1 cellular context compared by ENCODE assay signal in genomic region chr14:99412122-99413061, GRCh38.
TF ChIP-seq lines count a peak whose summit lies in the region.

No MANE protein-coding gene starts in this region.

TF ChIP-seq in GM12878, 131 proteins besides CTCF, POLR2A, EP300 and RAD21 (continued from another document):
- TF ChIP-seq SRF (IDR thresholded peaks at IDR 0.05; ENCODE audit: low read depth in 2 of 2, low read length in 2 of 2), result no peak
- no peak for TF ChIP-seq EED (IDR thresholded peaks at IDR 0.05; ENCODE audit: low read depth)
- 0 out of 2 replicates have a peak, but pooled peaks have one; percentile 22 for TF ChIP-seq MTA2 (IDR thresholded peaks at IDR 0.05; ENCODE audit: low read depth)
- TF ChIP-seq SUPT20H (IDR thresholded peaks at IDR 0.05; ENCODE audit: borderline replicate concordance, control insufficient read depth, low read depth, low read length), result no peak
- no peak for TF ChIP-seq BCLAF1 (IDR thresholded peaks at IDR 0.05)
- TF ChIP-seq SREBF1 (IDR thresholded peaks at IDR 0.05; ENCODE audit: low read length), result no peak
- TF ChIP-seq NFYA (IDR thresholded peaks at IDR 0.05; ENCODE audit: borderline replicate concordance, low read depth, low read length), result no peak
- TF ChIP-seq GATAD2B (conservative IDR thresholded peaks at IDR 0.05; ENCODE audit: low read depth), result no peak
- no peak for TF ChIP-seq CREM (IDR thresholded peaks at IDR 0.05; ENCODE audit: low read depth)
- TF ChIP-seq ZBED1 (IDR thresholded peaks at IDR 0.05; ENCODE audit: borderline replicate concordance), result no peak
- TF ChIP-seq POU2F2 (IDR thresholded peaks at IDR 0.05; ENCODE audit: borderline replicate concordance, low read depth, low read length), result no peak
- peak; percentile 22; the same call in 1 of the 2 replicates for TF ChIP-seq DPF2 (IDR thresholded peaks at IDR 0.05)
- no peak for TF ChIP-seq HDAC2 (IDR thresholded peaks at IDR 0.05)
- TF ChIP-seq BCL11A (IDR thresholded peaks at IDR 0.05; ENCODE audit: low read depth, low read length), result 0 out of 2 replicates have a peak, but pooled peaks have one; percentile 16
- TF ChIP-seq NR2F1 (conservative IDR thresholded peaks at IDR 0.05), result no peak
- TF ChIP-seq SMARCA5 (IDR thresholded peaks at IDR 0.05), result no peak
- TF ChIP-seq NKRF (conservative IDR thresholded peaks at IDR 0.05), result no peak
- TF ChIP-seq FOXM1 (IDR thresholded peaks at IDR 0.05; ENCODE audit: low read depth, low read length), result no peak
- TF ChIP-seq BRCA1 (IDR thresholded peaks at IDR 0.05; ENCODE audit: low read depth, low read length), result no peak
- TF ChIP-seq IKZF1 (conservative IDR thresholded peaks at IDR 0.05), result peak; percentile 49
- TF ChIP-seq HSF1 (IDR thresholded peaks at IDR 0.05; ENCODE audit: low read depth, low read length), result no peak
- TF ChIP-seq RUNX3 (IDR thresholded peaks at IDR 0.05; ENCODE audit: low read length), result no peak
- no peak for TF ChIP-seq HDAC6 (IDR thresholded peaks at IDR 0.05; ENCODE audit: unreplicated experiment)
- TF ChIP-seq RCOR1 (conservative IDR thresholded peaks at IDR 0.05; ENCODE audit: low read depth, low read length), result no peak
- no peak for TF ChIP-seq EZH2 (IDR thresholded peaks at IDR 0.05; ENCODE audit: borderline replicate concordance, control insufficient read depth, low read depth, low read length)
- TF ChIP-seq IKZF2 (IDR thresholded peaks at IDR 0.05), result no peak; a peak in 1 of 4 replicates
- TF ChIP-seq TCF12 (IDR thresholded peaks at IDR 0.05; ENCODE audit: low read depth, low read length), result no peak
- no peak for TF ChIP-seq USF2 (IDR thresholded peaks at IDR 0.05; ENCODE audit: borderline replicate concordance, low read depth, low read length)
- TF ChIP-seq ZBTB11 (CRISPR knock-in tag; IDR thresholded peaks at IDR 0.05), result no peak
- TF ChIP-seq ZNF217 (IDR thresholded peaks at IDR 0.05), result no peak
TF ChIP-seq in GM12878: peak in this region for 5.
